In the genomic region with DNA sequence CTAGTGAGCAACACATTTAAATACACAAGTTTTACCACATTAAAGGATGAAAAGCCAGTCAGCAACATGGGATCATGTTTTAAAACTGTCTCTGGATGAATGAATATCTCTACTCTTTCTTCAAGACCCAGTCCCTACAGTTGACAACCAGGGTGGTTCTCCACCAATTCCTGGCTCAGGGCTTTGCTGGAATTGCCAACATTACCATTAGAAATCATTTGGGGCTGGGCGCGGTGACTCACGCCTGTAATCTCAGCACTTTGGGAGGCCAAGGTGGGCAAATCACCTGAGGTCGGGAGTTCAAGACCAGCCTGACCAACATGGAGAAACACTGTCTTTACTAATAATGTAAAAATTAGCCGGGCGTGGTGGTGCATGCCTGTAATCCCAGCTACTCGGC, we compare ENCODE assay signal across 8 cellular contexts. TPM values are rescaled to one million over a fixed set of nuclear protein-coding genes. Genes with fewer than 3 reads are reported as not detected.
A peak's percentile ranks its signal among the peaks of the same experiment; 100 is the strongest.
DNase-seq lines count a peak whose midpoint lies in the region; ATAC-seq, FAIRE-seq and TF ChIP-seq lines count a peak whose summit lies in the region.
"Not testable (repeated sequence)": the region's sequence is repeated elsewhere in the genome, so short reads cannot be mapped to it uniquely, and the experiment has no call there.

No MANE protein-coding gene starts in this region.

- peaks cover 21% of the 10 kb centered on the region for H3K36me3 ChIP-seq in CD8-positive, alpha-beta T cell (ENCODE audit: insufficient read depth, low read length)
- peaks cover 13% of the 10 kb centered on the region for H3K36me3 ChIP-seq in astrocyte (ENCODE audit: insufficient read depth, low read length)

- peaks cover 92% of the 10 kb centered on the region for H3K4me1 Mint-ChIP-seq in CD8-positive, alpha-beta T cell (ENCODE audit: low read depth)
- peaks cover 75% of the 10 kb centered on the region for H3K4me1 Mint-ChIP-seq in T-helper 2 cell treated with Interferon-gamma antibody and Interleukin-4, amounts not matched to agents 5 μg/mL and 100 μg/mL, for 36 hours (ENCODE audit: low read depth)
- H3K4me1 Mint-ChIP-seq in activated CD8-positive, alpha-beta T cell treated with anti-CD3 and anti-CD28 coated beads, Interleukin-2, amount 10 ng/mL, durations not matched to agents 7 days and 5 days (ENCODE audit: low read depth) = peaks cover 94% of the 10 kb centered on the region
- peaks cover 91% of the 10 kb centered on the region for H3K4me1 Mint-ChIP-seq in activated naive CD4-positive, alpha-beta T cell treated with anti-CD3 and anti-CD28 coated beads for 36 hours (ENCODE audit: low read depth)
- H3K4me1 Mint-ChIP-seq in astrocyte (ENCODE audit: low read depth, unreplicated experiment) = peaks cover 22% of the 10 kb centered on the region
- peaks cover 37 to 91% (median 87%) of the 10 kb centered on the region in 4 donors for H3K4me1 Mint-ChIP-seq in naive thymus-derived CD8-positive, alpha-beta T cell
- peaks cover 36 to 46% of the 10 kb centered on the region in 2 donors for H3K4me1 Mint-ChIP-seq in stimulated activated naive B cell treated with anti-CD40 and anti-IgM and Interleukin-4, amounts not matched to agents 10 μg/mL and 1 μg/mL and 100 μg/mL, for 72 hours

- H3K4me3 Mint-ChIP-seq in CD8-positive, alpha-beta T cell = peak overlapping the region; percentile 72
- peak overlapping the region; percentile 82 for H3K4me3 Mint-ChIP-seq in T-helper 2 cell treated with Interferon-gamma antibody and Interleukin-4, amounts not matched to agents 5 μg/mL and 100 μg/mL, for 36 hours
- H3K4me3 Mint-ChIP-seq in activated CD8-positive, alpha-beta T cell treated with anti-CD3 and anti-CD28 coated beads, Interleukin-2, amount 10 ng/mL, durations not matched to agents 7 days and 5 days = peak overlapping the region; percentile 76
- H3K4me3 Mint-ChIP-seq in activated naive CD4-positive, alpha-beta T cell treated with anti-CD3 and anti-CD28 coated beads for 36 hours; astrocyte (ENCODE audit: unreplicated experiment): not testable (repeated sequence)
- H3K4me3 Mint-ChIP-seq in naive thymus-derived CD8-positive, alpha-beta T cell = peak overlapping the region in 8 of 10 donors; percentile 19 to 100 (median 80)
- H3K4me3 Mint-ChIP-seq in stimulated activated naive B cell treated with anti-CD40 and anti-IgM and Interleukin-4, amounts not matched to agents 10 μg/mL and 1 μg/mL and 100 μg/mL, for 72 hours = peak overlapping the region in 1 of 2 donors; percentile 10

- ATAC-seq in CD8-positive, alpha-beta T cell; activated CD8-positive, alpha-beta T cell treated with anti-CD3 and anti-CD28 coated beads, Interleukin-2, amount 10 ng/mL, durations not matched to agents 7 days and 5 days; naive thymus-derived CD8-positive, alpha-beta T cell; stimulated activated naive B cell treated with anti-CD40 and anti-IgM and Interleukin-4, amounts not matched to agents 10 μg/mL and 1 μg/mL and 100 μg/mL, for 72 hours (replicated peaks): not testable (repeated sequence)

- peak overlapping the region; percentile 97 for H3K27ac Mint-ChIP-seq in CD8-positive, alpha-beta T cell
- peak overlapping the region; percentile 7 for H3K27ac Mint-ChIP-seq in T-helper 2 cell treated with Interferon-gamma antibody and Interleukin-4, amounts not matched to agents 5 μg/mL and 100 μg/mL, for 36 hours
- peak overlapping the region; percentile 93 for H3K27ac Mint-ChIP-seq in activated CD8-positive, alpha-beta T cell treated with anti-CD3 and anti-CD28 coated beads, Interleukin-2, amount 10 ng/mL, durations not matched to agents 7 days and 5 days
- peak overlapping the region; percentile 92 for H3K27ac Mint-ChIP-seq in activated naive CD4-positive, alpha-beta T cell treated with anti-CD3 and anti-CD28 coated beads for 36 hours
- H3K27ac Mint-ChIP-seq in astrocyte (ENCODE audit: unreplicated experiment) = peak overlapping the region; percentile 53
- peak overlapping the region; percentile 23 to 99 (median 91) for H3K27ac Mint-ChIP-seq in naive thymus-derived CD8-positive, alpha-beta T cell
- H3K27ac Mint-ChIP-seq in stimulated activated naive B cell treated with anti-CD40 and anti-IgM and Interleukin-4, amounts not matched to agents 10 μg/mL and 1 μg/mL and 100 μg/mL, for 72 hours = peak overlapping the region; percentile 88

- H3K9ac ChIP-seq in astrocyte (ENCODE audit: low read length) = not testable (repeated sequence)

- not testable (repeated sequence) for H3K9me3 Mint-ChIP-seq in CD8-positive, alpha-beta T cell; T-helper 2 cell treated with Interferon-gamma antibody and Interleukin-4, amounts not matched to agents 5 μg/mL and 100 μg/mL, for 36 hours; activated CD8-positive, alpha-beta T cell treated with anti-CD3 and anti-CD28 coated beads, Interleukin-2, amount 10 ng/mL, durations not matched to agents 7 days and 5 days (ENCODE audit: insufficient read depth); activated naive CD4-positive, alpha-beta T cell treated with anti-CD3 and anti-CD28 coated beads for 36 hours; astrocyte (ENCODE audit: unreplicated experiment); naive thymus-derived CD8-positive, alpha-beta T cell; stimulated activated naive B cell treated with anti-CD40 and anti-IgM and Interleukin-4, amounts not matched to agents 10 μg/mL and 1 μg/mL and 100 μg/mL, for 72 hours

- not testable (repeated sequence) for H3K27ac ChIP-seq in CD8-positive, alpha-beta T cell (ENCODE audit: low read depth, low read length); astrocyte (ENCODE audit: low read depth, low read length)

- intact Hi-C loops in CD8-positive, alpha-beta T cell (cut with DNase I, micrococcal nuclease); activated naive CD4-positive, alpha-beta T cell treated with anti-CD3 and anti-CD28 coated beads for 36 hours (cut with micrococcal nuclease): not testable (repeated sequence)

- H4K20me1 ChIP-seq in astrocyte (ENCODE audit: insufficient read depth, low read length) = not testable (repeated sequence)

- not testable (repeated sequence) for FAIRE-seq in astrocyte (lab: Jason Lieb, UNC)

- peaks cover 87% of the 10 kb centered on the region for H3K36me3 Mint-ChIP-seq in CD8-positive, alpha-beta T cell
- H3K36me3 Mint-ChIP-seq in T-helper 2 cell treated with Interferon-gamma antibody and Interleukin-4, amounts not matched to agents 5 μg/mL and 100 μg/mL, for 36 hours (ENCODE audit: low read depth) = peaks cover 78% of the 10 kb centered on the region
- H3K36me3 Mint-ChIP-seq in activated CD8-positive, alpha-beta T cell treated with anti-CD3 and anti-CD28 coated beads, Interleukin-2, amount 10 ng/mL, durations not matched to agents 7 days and 5 days (ENCODE audit: low read depth) = peaks cover 90% of the 10 kb centered on the region
- peaks cover 58% of the 10 kb centered on the region for H3K36me3 Mint-ChIP-seq in activated naive CD4-positive, alpha-beta T cell treated with anti-CD3 and anti-CD28 coated beads for 36 hours (ENCODE audit: low read depth)
- H3K36me3 Mint-ChIP-seq in astrocyte (ENCODE audit: low read depth, unreplicated experiment) = peaks cover 13% of the 10 kb centered on the region
- H3K36me3 Mint-ChIP-seq in naive thymus-derived CD8-positive, alpha-beta T cell = peaks cover 20 to 83% (median 48%) of the 10 kb centered on the region in 3 donors
- peaks cover 42 to 60% of the 10 kb centered on the region in 2 donors for H3K36me3 Mint-ChIP-seq in stimulated activated naive B cell treated with anti-CD40 and anti-IgM and Interleukin-4, amounts not matched to agents 10 μg/mL and 1 μg/mL and 100 μg/mL, for 72 hours

- POLR2A ChIA-PET in CD8-positive, alpha-beta T cell (lab: Charles Lee) = interaction anchor here (1.1 kb wide), 1 partner anchor 9 kb away, joined by 5 read pairs; no protein-coding TSS in a partner anchor
- POLR2A ChIA-PET in activated CD8-positive, alpha-beta T cell treated with anti-CD3 and anti-CD28 coated beads, Interleukin-2, amount 10 ng/mL, durations not matched to agents 7 days and 5 days (lab: Charles Lee) = interaction anchor here (0.7 to 5.2 kb wide), 2 partner anchors 9 to 1211 kb away, joined by 4 to 41 read pairs; a partner anchor contains a TSS
- POLR2A ChIA-PET in naive thymus-derived CD8-positive, alpha-beta T cell (lab: Charles Lee) = interaction anchor here (0.7 to 15.3 kb wide), 5 partner anchors 6 to 991 kb away, joined by 4 to 304 read pairs (median 5); no protein-coding TSS in a partner anchor

- H3K4me2 ChIP-seq in astrocyte (ENCODE audit: low read length) = not testable (repeated sequence)

- H3K4me1 ChIP-seq in CD8-positive, alpha-beta T cell (ENCODE audit: insufficient read depth, low read length) = peaks cover 94% of the 10 kb centered on the region
- H3K4me1 ChIP-seq in astrocyte (ENCODE audit: insufficient read depth, low read length) = not testable (repeated sequence)

- H3K9me3 ChIP-seq in CD8-positive, alpha-beta T cell (ENCODE audit: low read length); astrocyte (ENCODE audit: insufficient read depth, low read depth, low read length): not testable (repeated sequence)

- not testable (repeated sequence) for H3K79me2 ChIP-seq in astrocyte (ENCODE audit: insufficient read depth, low read length)

- H3K27me3 Mint-ChIP-seq in CD8-positive, alpha-beta T cell (ENCODE audit: low read depth); T-helper 2 cell treated with Interferon-gamma antibody and Interleukin-4, amounts not matched to agents 5 μg/mL and 100 μg/mL, for 36 hours (ENCODE audit: low read depth); activated CD8-positive, alpha-beta T cell treated with anti-CD3 and anti-CD28 coated beads, Interleukin-2, amount 10 ng/mL, durations not matched to agents 7 days and 5 days (ENCODE audit: low read depth); activated naive CD4-positive, alpha-beta T cell treated with anti-CD3 and anti-CD28 coated beads for 36 hours (ENCODE audit: low read depth); astrocyte (ENCODE audit: low read depth, unreplicated experiment); naive thymus-derived CD8-positive, alpha-beta T cell; stimulated activated naive B cell treated with anti-CD40 and anti-IgM and Interleukin-4, amounts not matched to agents 10 μg/mL and 1 μg/mL and 100 μg/mL, for 72 hours: not testable (repeated sequence)

- H2AFZ ChIP-seq in astrocyte (ENCODE audit: low read depth, low read length) = not testable (repeated sequence)

- CTCF ChIA-PET in CD8-positive, alpha-beta T cell (lab: Charles Lee) = interaction anchor here (0.6 to 14.8 kb wide), 2 partner anchors 18 to 366 kb away, joined by 3 to 388 read pairs; no protein-coding TSS in a partner anchor
- CTCF ChIA-PET in activated CD8-positive, alpha-beta T cell treated with anti-CD3 and anti-CD28 coated beads, Interleukin-2, amount 10 ng/mL, durations not matched to agents 7 days and 5 days (lab: Charles Lee) = interaction anchor here (2.6 to 12.3 kb wide), 2 partner anchors 9 to 20 kb away, joined by 8 to 264 read pairs; no protein-coding TSS in a partner anchor
- CTCF ChIA-PET in activated naive CD4-positive, alpha-beta T cell treated with anti-CD3 and anti-CD28 coated beads for 36 hours (lab: Charles Lee) = interaction anchor here (1.3 to 14.3 kb wide), 2 partner anchors 9 to 18 kb away, joined by 3 to 222 read pairs; no protein-coding TSS in a partner anchor

- not testable (repeated sequence) for DNase-seq in CD8-positive, alpha-beta T cell; T-helper 2 cell treated with Interferon-gamma antibody and Interleukin-4, amounts not matched to agents 5 μg/mL and 100 μg/mL, for 36 hours (ENCODE audit: low spot score); activated CD8-positive, alpha-beta T cell treated with anti-CD3 and anti-CD28 coated beads, Interleukin-2, amount 10 ng/mL, durations not matched to agents 7 days and 5 days; activated naive CD4-positive, alpha-beta T cell treated with anti-CD3 and anti-CD28 coated beads for 36 hours; astrocyte (ENCODE audit: low read depth); naive thymus-derived CD8-positive, alpha-beta T cell; stimulated activated naive B cell treated with anti-CD40 and anti-IgM and Interleukin-4, amounts not matched to agents 10 μg/mL and 1 μg/mL and 100 μg/mL, for 72 hours
- peak; percentile 14 for DNase-seq in NCI-H226

- TF ChIP-seq CTCF in CD8-positive, alpha-beta T cell (IDR thresholded peaks at IDR 0.05); astrocyte (IDR thresholded peaks at IDR 0.05; ENCODE audit: insufficient read depth, low read depth, low read length): not testable (repeated sequence)

- H3K27me3 ChIP-seq in CD8-positive, alpha-beta T cell (ENCODE audit: insufficient read depth, low read length); astrocyte (ENCODE audit: insufficient read depth, low read length): not testable (repeated sequence)

- H3K4me3 ChIP-seq in CD8-positive, alpha-beta T cell (ENCODE audit: low read depth, low read length); astrocyte (ENCODE audit: insufficient read depth, low read depth, low read length): not testable (repeated sequence)

RNA-seq across cellular contexts. Expression of a gene that starts 45.5 kb away (rescaled TPM):
- total RNA-seq in CD8-positive, alpha-beta T cell = 100 to 1,000 TPM; 156 TPM
- total RNA-seq in activated CD8-positive, alpha-beta T cell treated with anti-CD3 and anti-CD28 coated beads, Interleukin-2, amount 10 ng/mL, durations not matched to agents 7 days and 5 days = 10 to 100 TPM; 68.2 to 69.1 TPM
- total RNA-seq in activated naive CD4-positive, alpha-beta T cell treated with anti-CD3 and anti-CD28 coated beads for 36 hours = 10 to 100 TPM; 32.4 to 34.2 TPM
- total RNA-seq in astrocyte = 10.5 and 10.6 TPM in 2 replicates
- total RNA-seq in naive thymus-derived CD8-positive, alpha-beta T cell = 100 to 1,000 TPM; 128 to 132 TPM
- 100 to 1,000 TPM; 106 to 190 (median 168) TPM for polyA plus RNA-seq in naive thymus-derived CD8-positive, alpha-beta T cell

RNA-seq across cellular contexts. Expression of a gene that starts 45.7 kb away (rescaled TPM):
- 10 to 100 TPM in 1 of 2 experiments, 1 to 10 TPM in 1; 9.7 to 13.9 TPM for total RNA-seq in CD8-positive, alpha-beta T cell
- total RNA-seq in activated CD8-positive, alpha-beta T cell treated with anti-CD3 and anti-CD28 coated beads, Interleukin-2, amount 10 ng/mL, durations not matched to agents 7 days and 5 days = 10 to 100 TPM; 18.2 to 20.5 TPM
- total RNA-seq in activated naive CD4-positive, alpha-beta T cell treated with anti-CD3 and anti-CD28 coated beads for 36 hours = 10 to 100 TPM; 16.1 to 17.0 TPM
- 55.3 and 61.5 TPM in 2 replicates for total RNA-seq in astrocyte
- total RNA-seq in naive thymus-derived CD8-positive, alpha-beta T cell = 10 to 100 TPM; 16.6 to 17.2 TPM
- polyA plus RNA-seq in naive thymus-derived CD8-positive, alpha-beta T cell = 10 to 100 TPM; 16.7 to 20.9 (median 18.6) TPM

Comparison
In these comparisons a context has a peak if more than half of its experiments do, and no peak if none do; other contexts are left out.
1. H3K27ac Mint-ChIP-seq: peak in every context shown above with its lines; median percentile 97 in CD8-positive, alpha-beta T cell; 93 in activated CD8-positive, alpha-beta T cell treated with anti-CD3 and anti-CD28 coated beads, Interleukin-2, amount 10 ng/mL, durations not matched to agents 7 days and 5 days; 92 in activated naive CD4-positive, alpha-beta T cell treated with anti-CD3 and anti-CD28 coated beads for 36 hours; 91 in naive thymus-derived CD8-positive, alpha-beta T cell; 88 in stimulated activated naive B cell treated with anti-CD40 and anti-IgM and Interleukin-4, amounts not matched to agents 10 μg/mL and 1 μg/mL and 100 μg/mL, for 72 hours; 53 in astrocyte; 7 in T-helper 2 cell treated with Interferon-gamma antibody and Interleukin-4, amounts not matched to agents 5 μg/mL and 100 μg/mL, for 36 hours.